In the genomic region with DNA sequence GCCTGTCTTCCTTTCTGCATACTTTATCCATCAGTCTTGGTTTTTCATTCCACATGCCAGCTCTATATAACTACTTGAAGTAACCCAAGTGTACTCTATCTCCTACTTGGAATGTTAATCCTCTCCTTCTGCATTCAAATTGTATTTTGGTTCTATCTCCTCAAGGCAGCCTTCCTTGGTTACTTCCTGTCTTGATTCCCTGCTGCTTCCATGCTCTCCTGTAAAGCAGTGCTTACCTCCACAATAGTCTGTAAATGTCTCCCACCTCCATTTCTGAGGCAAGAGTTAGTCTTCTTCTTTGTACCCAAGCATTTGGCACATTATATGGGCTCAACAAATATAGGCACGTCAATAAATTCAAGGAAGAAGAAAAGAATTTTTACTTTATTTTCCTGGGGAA, we compare ENCODE assay signal across 22 cellular contexts.
"Had no signal": no experiment of that assay in that cellular context is flagged by ENCODE, and none has a peak within 500 bp of the region (broad histone marks: within the 10 kb centered on the region; RNA-seq: fewer than 3 reads in every experiment).

No MANE protein-coding gene starts in this region.

- FAIRE-seq: frontal cortex had no signal

- ATAC-seq: left colon; left ventricle myocardium superior; naive thymus-derived CD4-positive, alpha-beta T cell; sciatic nerve; stimulated activated memory B cell treated with anti-CD40 and anti-IgM and Interleukin-4, amounts not matched to agents 10 μg/mL and 1 μg/mL and 100 μg/mL, for 72 hours; upper lobe of right lung had no signal

- H3K4me3 ChIP-seq: colonic mucosa, heart left ventricle, lung, spleen, tibial nerve, upper lobe of right lung, vagina had no signal

- DNase-seq: colonic mucosa; dermis blood vessel endothelial cell; heart left ventricle; hippocampal formation; left colon; left ventricle myocardium superior; mesenchymal stem cell; naive thymus-derived CD4-positive, alpha-beta T cell; nephron progenitor cell; posterior cingulate gyrus; spleen; stimulated activated CD4-positive, alpha-beta T cell treated with anti-CD3 and anti-CD28 coated beads, Interleukin-15, amount 100 ng/mL, for 24 hours; stimulated activated CD4-positive, alpha-beta T cell treated with anti-CD3 and anti-CD28 coated beads, Interleukin-1b, Interleukin-23, amount 100 ng/mL, for 48 hours; stimulated activated CD4-positive, alpha-beta T cell treated with anti-CD3 and anti-CD28 coated beads, Interleukin-4, amount 100 ng/mL, for 24 hours; upper lobe of right lung had no signal

- H3K27me3 Mint-ChIP-seq: naive thymus-derived CD4-positive, alpha-beta T cell; stimulated activated memory B cell treated with anti-CD40 and anti-IgM and Interleukin-4, amounts not matched to agents 10 μg/mL and 1 μg/mL and 100 μg/mL, for 72 hours; stimulated activated naive CD8-positive, alpha-beta T cell treated with anti-CD3 and anti-CD28 coated beads, Interleukin-15, Interleukin-2, amounts not matched to agents 100 ng/mL and 50 ng/mL, for 24 hours had no signal

- H3K4me1 Mint-ChIP-seq: naive thymus-derived CD4-positive, alpha-beta T cell had no signal

- H3K9me3 ChIP-seq: colonic mucosa, heart left ventricle, spleen, tibial nerve, upper lobe of right lung, vagina had no signal

- H3K36me3 Mint-ChIP-seq: naive thymus-derived CD4-positive, alpha-beta T cell had no signal

- H3K4me1 ChIP-seq: colonic mucosa, upper lobe of right lung had no signal

- H3K27me3 ChIP-seq: colonic mucosa, heart left ventricle, spleen, tibial nerve, upper lobe of right lung, vagina had no signal

- H3K27ac ChIP-seq: colonic mucosa, heart left ventricle, tibial nerve, upper lobe of right lung, vagina had no signal

- H3K27ac Mint-ChIP-seq: stimulated activated memory B cell treated with anti-CD40 and anti-IgM and Interleukin-4, amounts not matched to agents 10 μg/mL and 1 μg/mL and 100 μg/mL, for 72 hours; stimulated activated naive CD8-positive, alpha-beta T cell treated with anti-CD3 and anti-CD28 coated beads, Interleukin-15, Interleukin-2, amounts not matched to agents 100 ng/mL and 50 ng/mL, for 24 hours had no signal

- H3K36me3 ChIP-seq: colonic mucosa, heart left ventricle, spleen, tibial nerve, upper lobe of right lung, vagina had no signal

- H3K4me3 Mint-ChIP-seq: naive thymus-derived CD4-positive, alpha-beta T cell; nephron progenitor cell; stimulated activated memory B cell treated with anti-CD40 and anti-IgM and Interleukin-4, amounts not matched to agents 10 μg/mL and 1 μg/mL and 100 μg/mL, for 72 hours; stimulated activated naive CD8-positive, alpha-beta T cell treated with anti-CD3 and anti-CD28 coated beads, Interleukin-15, Interleukin-2, amounts not matched to agents 100 ng/mL and 50 ng/mL, for 24 hours had no signal
